Comparison of ENCODE assay signal across 8 cellular contexts in the genomic region with DNA sequence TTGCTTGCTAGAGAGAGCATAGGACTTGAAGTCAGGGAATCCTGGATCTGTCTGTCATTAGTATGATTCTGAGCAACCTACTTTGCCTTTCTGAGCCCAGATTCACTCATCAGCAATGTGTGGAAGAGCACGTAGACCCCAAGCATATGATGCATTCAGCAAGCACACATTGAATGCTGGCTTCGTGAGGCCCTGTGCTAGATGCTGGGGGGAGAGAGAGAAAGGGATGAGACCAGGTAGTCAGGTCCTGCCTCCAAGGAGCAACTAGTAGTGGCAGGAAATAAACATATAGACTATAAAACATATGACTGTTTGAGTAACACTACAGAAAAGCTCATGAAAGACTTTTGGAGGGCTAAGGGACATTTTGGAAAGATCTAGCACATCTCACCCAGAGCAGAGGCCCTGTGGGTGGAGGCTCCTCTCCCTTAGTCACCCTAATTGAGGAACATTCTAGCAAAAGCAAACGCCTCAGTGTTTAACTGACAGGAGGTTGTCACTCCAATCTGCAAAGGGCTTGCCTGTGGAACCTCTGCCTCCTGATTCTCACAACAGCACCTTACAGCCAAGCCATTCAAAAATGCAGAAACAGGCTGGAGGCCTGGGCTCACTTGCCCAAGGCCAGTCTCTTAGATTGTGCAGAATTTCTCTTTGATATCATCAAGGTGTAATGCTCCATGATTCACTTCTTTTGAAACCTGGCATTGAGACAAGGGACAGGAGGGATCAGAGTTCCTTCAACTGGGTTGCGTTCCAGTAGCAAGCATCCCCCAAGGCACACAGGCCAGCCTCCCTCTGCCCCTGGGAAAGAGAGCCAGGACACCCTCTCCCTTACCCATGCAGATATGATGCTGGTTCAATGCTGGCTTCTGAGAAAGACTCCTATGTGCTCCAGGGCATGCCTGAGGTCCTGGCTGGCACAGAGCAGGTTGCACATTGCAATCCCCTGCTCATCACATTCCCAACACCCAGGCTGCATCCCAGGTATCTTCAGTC. TPM values are rescaled to one million over a fixed set of nuclear protein-coding genes. Genes with fewer than 3 reads are reported as not detected.
DNase-seq lines count a peak whose midpoint lies in the region; ATAC-seq, FAIRE-seq and TF ChIP-seq lines count a peak whose summit lies in the region.

No MANE protein-coding gene starts in this region.

- 76% methylated on average over 4 of the region's 4 CpGs for WGBS in liver
- 19% methylated on average over 3 of the region's 4 CpGs for WGBS in HepG2 (ENCODE audit: low lambda C conversion rate)
- 84% methylated on average over 4 of the region's 4 CpGs for WGBS in urinary bladder

- in situ Hi-C loops in HepG2 (cut with HindIII; ENCODE audit: extremely low pct_ligation_motif_present, low pct_unique_long_range_greater_than_20kb), result no loop called here

- no peak for ATAC-seq in HepG2
- no peak for ATAC-seq in activated CD8-positive, alpha-beta T cell treated with anti-CD3 and anti-CD28 coated beads for 36 hours
- no peak for ATAC-seq in HG03354 (IDR thresholded peaks at IDR 0.05; ENCODE audit: poor library complexity, severe bottlenecking, unreplicated experiment)

- no peaks in the 10 kb centered on the region for H3K36me3 ChIP-seq in liver (ENCODE audit: control insufficient read depth in 4 of 4, insufficient read depth in 3 of 4, low read depth in 1 of 4, low read length in 3 of 4)
- no peaks in the 10 kb centered on the region for H3K36me3 ChIP-seq in HepG2 (replicated peaks in 1 of 2; ENCODE audit: control insufficient read depth in 1 of 2, insufficient read depth in 2 of 2, low read length in 2 of 2)
- no peaks in the 10 kb centered on the region for H3K36me3 ChIP-seq in urinary bladder (ENCODE audit: insufficient read depth)

- TF ChIP-seq EP300 in HepG2 (IDR thresholded peaks at IDR 0.05; ENCODE audit: low read depth in 2 of 2, low read length in 2 of 2) (no peak), HepG2 (CRISPR knock-in tag; IDR thresholded peaks at IDR 0.05; ENCODE audit: borderline replicate concordance) (no peak)

- peaks cover 3 to 17% (median 13%) of the 10 kb centered on the region in 4 donors for H3K4me1 ChIP-seq in liver (ENCODE audit: control insufficient read depth in 4 of 4, insufficient read depth in 4 of 4, low read length in 3 of 4)
- no peaks in the 10 kb centered on the region for H3K4me1 ChIP-seq in HepG2 (ENCODE audit: insufficient read depth, low read length)
- H3K4me1 ChIP-seq in urinary bladder (ENCODE audit: insufficient read depth), result no peaks in the 10 kb centered on the region

- no peak for TF ChIP-seq POLR2A in HepG2 (IDR thresholded peaks at IDR 0.05; ENCODE audit: insufficient read depth in 1 of 2, low read depth in 2 of 2, low read length in 2 of 2)

- H3K4me3 Mint-ChIP-seq in activated CD8-positive, alpha-beta T cell treated with anti-CD3 and anti-CD28 coated beads for 36 hours, result peak overlapping the region; percentile 98

- no peak for DNase-seq in HepG2 (ENCODE audit: low spot score)
- peak; percentile 55 for DNase-seq in activated CD8-positive, alpha-beta T cell treated with anti-CD3 and anti-CD28 coated beads for 36 hours
- no peak for DNase-seq in globus pallidus (ENCODE audit: low spot score)
- DNase-seq in GF-D8 (lab: John Stamatoyannopoulos, UW), result no peak

- POLR2A ChIA-PET in HepG2 (lab: Yijun Ruan, JAX), result no interaction called here
- POLR2A ChIA-PET in activated CD8-positive, alpha-beta T cell treated with anti-CD3 and anti-CD28 coated beads for 36 hours (lab: Charles Lee), result interaction anchor here (0.8 to 6.6 kb wide), 6 partner anchors 8 to 296 kb away, joined by 3 to 37 read pairs (median 4); no protein-coding TSS in a partner anchor

- H3K36me3 Mint-ChIP-seq in activated CD8-positive, alpha-beta T cell treated with anti-CD3 and anti-CD28 coated beads for 36 hours (ENCODE audit: low read depth), result peaks cover 80% of the 10 kb centered on the region

- H3K9me3 ChIP-seq in liver (ENCODE audit: control insufficient read depth in 4 of 4, low read length in 3 of 4), result no peaks in the 10 kb centered on the region
- no peaks in the 10 kb centered on the region for H3K9me3 ChIP-seq in HepG2 (ENCODE audit: low read length)

- H3K4me3 ChIP-seq in liver (ENCODE audit: low read depth in 1 of 3, low read length in 3 of 3) (peak overlapping the region; percentile 15 to 55 (median 27)), HepG2 (replicated peaks in 1 of 3; ENCODE audit: insufficient read depth in 1 of 3, low read depth in 2 of 3, low read length in 3 of 3) (no peak overlapping the region), urinary bladder (ENCODE audit: low read depth, low read length) (peak overlapping the region; percentile 17)

- FAIRE-seq in HepG2 (lab: Jason Lieb, UNC), result no peak

- no peak overlapping the region for H2AFZ ChIP-seq in HepG2 (ENCODE audit: low read length)

- no peaks in the 10 kb centered on the region for H3K9me3 Mint-ChIP-seq in activated CD8-positive, alpha-beta T cell treated with anti-CD3 and anti-CD28 coated beads for 36 hours

- no TSS peak for BruUV-seq in HepG2 (replicated peaks; lab: Mats Ljungman, UMichigan)

- TF ChIP-seq CTCF in liver (IDR thresholded peaks at IDR 0.05; ENCODE audit: low read depth, low read length, missing input control) (no peak), HepG2 (CRISPR knock-in tag; IDR thresholded peaks at IDR 0.05) (no peak)
- TF ChIP-seq CTCF in activated CD8-positive, alpha-beta T cell treated with anti-CD3 and anti-CD28 coated beads for 36 hours (IDR thresholded peaks at IDR 0.05), result no peak

- CTCF ChIA-PET in HepG2 (lab: Yijun Ruan, JAX; ENCODE audit: low intra/inter-chr PET ratio, low total read pairs), result no interaction called here
- CTCF ChIA-PET in activated CD8-positive, alpha-beta T cell treated with anti-CD3 and anti-CD28 coated beads for 36 hours (lab: Charles Lee), result interaction anchor here (2.5 to 7.3 kb wide), 4 partner anchors 10 to 32 kb away, joined by 10 to 58 read pairs (median 17); no protein-coding TSS in a partner anchor

- H3K27me3 Mint-ChIP-seq in activated CD8-positive, alpha-beta T cell treated with anti-CD3 and anti-CD28 coated beads for 36 hours, result no peaks in the 10 kb centered on the region

- no peak for TF ChIP-seq RAD21 in liver (IDR thresholded peaks at IDR 0.05)
- TF ChIP-seq RAD21 in HepG2 (CRISPR knock-in tag; IDR thresholded peaks at IDR 0.05), result no peak

- H3K79me2 ChIP-seq in HepG2 (ENCODE audit: insufficient read depth, low read length), result no peaks in the 10 kb centered on the region

- H3K27ac ChIP-seq in liver (ENCODE audit: low read depth in 1 of 2, low read length in 2 of 2), result peak overlapping the region; percentile 62 to 70
- H3K27ac ChIP-seq in HepG2 (ENCODE audit: extremely low read length, insufficient read depth, low read length), result no peak overlapping the region
- peak overlapping the region; percentile 47 for H3K27ac ChIP-seq in layer of hippocampus (ENCODE audit: low read depth, low read length)
- H3K27ac ChIP-seq in urinary bladder (ENCODE audit: low read depth), result no peak overlapping the region

- H3K27me3 ChIP-seq in liver (ENCODE audit: control insufficient read depth in 4 of 4, insufficient read depth in 4 of 4, low read length in 3 of 4), result no peaks in the 10 kb centered on the region
- peaks cover 0 to 26% of the 10 kb centered on the region in 2 experiments; a peak in 2 of 5 replicates for H3K27me3 ChIP-seq in HepG2 (ENCODE audit: control insufficient read depth in 1 of 2, insufficient read depth in 2 of 2, low read length in 2 of 2)
- no peaks in the 10 kb centered on the region for H3K27me3 ChIP-seq in layer of hippocampus (ENCODE audit: control insufficient read depth, insufficient read depth, low read length)

- no peaks in the 10 kb centered on the region for H4K20me1 ChIP-seq in HepG2 (ENCODE audit: insufficient read depth, low read length)

- H3K27ac Mint-ChIP-seq in activated CD8-positive, alpha-beta T cell treated with anti-CD3 and anti-CD28 coated beads for 36 hours, result peak overlapping the region; percentile 98

- peaks cover 51% of the 10 kb centered on the region for H3K4me1 Mint-ChIP-seq in activated CD8-positive, alpha-beta T cell treated with anti-CD3 and anti-CD28 coated beads for 36 hours (ENCODE audit: low read depth)

- no peak overlapping the region for H3K4me2 ChIP-seq in HepG2 (ENCODE audit: low read depth, low read length)

- intact Hi-C loops in HepG2 (cut with micrococcal nuclease; ENCODE audit: unreplicated experiment), result no loop called here
- intact Hi-C loops in activated CD8-positive, alpha-beta T cell treated with anti-CD3 and anti-CD28 coated beads for 36 hours (cut with micrococcal nuclease), result loop anchor here (10.0 kb wide), 2 partner anchors 303 to 1237 kb away; no protein-coding TSS in a partner anchor

- peak overlapping the region in 1 of 2 donors; percentile 37 for H3K9ac ChIP-seq in liver (ENCODE audit: low read depth in 1 of 2, low read length in 2 of 2)
- no peak overlapping the region for H3K9ac ChIP-seq in HepG2 (ENCODE audit: insufficient read depth, low read depth, low read length)

RNA-seq across cellular contexts. Expression of a gene that starts 26.1 kb away (rescaled TPM):
- 10 to 100 TPM in 1 of 2 donors, 1 to 10 TPM in 1; 1.1 to 45.3 TPM for total RNA-seq in liver
- polyA plus RNA-seq in liver, result 10 to 100 TPM; 26.1 to 47.0 TPM
- total RNA-seq in HepG2 (2016; rRNA removed; fragmentation: Illumina TruSeq; extraction: Trizol), result 1.6 and 3.1 TPM in 2 replicates
- total RNA-seq in HepG2 (2016; cell fraction: cytosol; rRNA removed; fragmentation: Illumina TruSeq; extraction: Trizol; ENCODE audit: low read depth), result 1.0 and 1.6 TPM in 2 replicates
- total RNA-seq in HepG2 (2016; cell fraction: insoluble cytoplasmic fraction; rRNA removed; fragmentation: Illumina TruSeq; extraction: Trizol), result 0.79 and 2.3 TPM in 2 replicates
- 1.0 and 1.2 TPM in 2 replicates for total RNA-seq in HepG2 (2016; cell fraction: membrane; rRNA removed; fragmentation: Illumina TruSeq; extraction: Trizol)
- 3.9 and 5.4 TPM in 2 replicates for total RNA-seq in HepG2 (2016; cell fraction: nucleus; rRNA removed; fragmentation: Illumina TruSeq; extraction: Trizol)
- polyA plus RNA-seq in HepG2 (2011; rRNA removed), result 3.5 TPM in 2 replicates
- 2.2 and 2.3 TPM in 2 replicates for polyA plus RNA-seq in HepG2 (2011; cell fraction: cytosol; rRNA removed)
- polyA plus RNA-seq in HepG2 (2011; cell fraction: nucleus; rRNA removed), result 13.0 and 14.0 TPM in 2 replicates
- 0.79 and 0.84 TPM in 2 replicates for polyA plus RNA-seq in HepG2 (2012)
- polyA plus RNA-seq in HepG2 (2016; cell fraction: cytosol; fragmentation: Illumina TruSeq; extraction: Trizol; ENCODE audit: low read depth), result 0.96 and 0.98 TPM in 2 replicates
- polyA plus RNA-seq in HepG2 (2016; cell fraction: insoluble cytoplasmic fraction; fragmentation: Illumina TruSeq; extraction: Trizol; ENCODE audit: low read depth), result 1.8 and 2.1 TPM in 2 replicates
- 1.00 and 1.8 TPM in 2 replicates for polyA plus RNA-seq in HepG2 (2016; cell fraction: membrane; fragmentation: Illumina TruSeq; extraction: Trizol; ENCODE audit: low read depth)
- 6.1 and 6.6 TPM in 2 replicates for polyA plus RNA-seq in HepG2 (2016; cell fraction: nucleus; fragmentation: Illumina TruSeq; extraction: Trizol; ENCODE audit: insufficient read depth, low read depth)
- 2.2 and 3.7 TPM in 2 replicates for polyA minus RNA-seq in HepG2 (2011; rRNA and poly(A)+ RNA removed; ENCODE audit: low replicate concordance)
- 0.40 and 0.70 TPM in 2 replicates for polyA minus RNA-seq in HepG2 (2011; cell fraction: cytosol; rRNA and poly(A)+ RNA removed)
- 13.5 and 14.9 TPM in 2 replicates for polyA minus RNA-seq in HepG2 (2011; cell fraction: nucleus; rRNA and poly(A)+ RNA removed)
- 1 to 10 TPM; 6.7 to 6.9 TPM for total RNA-seq in activated CD8-positive, alpha-beta T cell treated with anti-CD3 and anti-CD28 coated beads for 36 hours
- 25.5 TPM for total RNA-seq in urinary bladder
- polyA plus RNA-seq in urinary bladder, result 15.9 TPM

Comparison
In these comparisons a context has a peak if more than half of its experiments do, and no peak if none do; other contexts are left out.
1. H3K27ac ChIP-seq: peak in liver (2 of 2) and layer of hippocampus (single experiment); none in HepG2 (single experiment) and urinary bladder (single experiment).
2. H3K4me3 ChIP-seq: peak in liver (3 of 3) and urinary bladder (single experiment); none in HepG2 (0 of 3).